In genomic region chr20:60884277-60884676, GRCh38 we compare ENCODE assay signal across 18 cellular contexts.
A peak's percentile ranks its signal among the peaks of the same experiment; 100 is the strongest.
DNase-seq lines count a peak whose midpoint lies in the region; ATAC-seq, FAIRE-seq and TF ChIP-seq lines count a peak whose summit lies in the region.
"Had no signal": no experiment of that assay in that cellular context is flagged by ENCODE, and none has a peak within 500 bp of the region (broad histone marks: within the 10 kb centered on the region; RNA-seq: fewer than 3 reads in every experiment).

No MANE protein-coding gene starts in this region.

- H3K4me2 ChIP-seq in DND-41 (ENCODE audit: insufficient read depth, low read length) (peak overlapping the region; percentile 40; the same call in 1 of the 2 replicates), OCI-LY3 (ENCODE audit: low read length) (peak overlapping the region; percentile 51)

- H3K9me3 ChIP-seq in DND-41 (ENCODE audit: insufficient read depth, low read length, severe bottlenecking), result no peaks in the 10 kb centered on the region
- H3K9me3 ChIP-seq in OCI-LY3 (ENCODE audit: insufficient read depth, low read length), result no peaks in the 10 kb centered on the region
- H3K9me3 ChIP-seq: Caco-2 had no signal

- no peak for DNase-seq in DND-41
- DNase-seq in HTR-8/SVneo (ENCODE audit: insufficient read length, low spot score), result no peak
- no peak for DNase-seq in urothelium cell line (ENCODE audit: low spot score)
- no peak for DNase-seq in DMS53 (lab: John Stamatoyannopoulos, UW)
- no peak for DNase-seq in NK-92 (lab: John Stamatoyannopoulos, UW; ENCODE audit: unreplicated experiment)
- DNase-seq: Caco-2; CD4-positive, CD25-positive, alpha-beta regulatory T cell; CD8-positive, alpha-beta T cell; DMS 273 treated with DMSO at 0.1 percent for 48 hours; DMS79 treated with DMSO at 0.1 percent for 48 hours; GM23248; H7; HCEC 1CT had no signal

- H3K36me3 ChIP-seq in DND-41 (ENCODE audit: insufficient read depth, low read length) (no peaks in the 10 kb centered on the region), OCI-LY3 (replicated peaks; ENCODE audit: low read depth, low read length) (no peaks in the 10 kb centered on the region)

- H3K9ac ChIP-seq in DND-41 (ENCODE audit: low read depth, low read length) (no peak overlapping the region), OCI-LY3 (ENCODE audit: low read length) (no peak overlapping the region)
- H3K9ac ChIP-seq: GM23248 had no signal

- H3K4me1 ChIP-seq in DND-41 (ENCODE audit: insufficient read depth, low read length) (peaks cover 36% of the 10 kb centered on the region), OCI-LY3 (ENCODE audit: low read length) (peaks cover 53% of the 10 kb centered on the region)
- H3K4me1 ChIP-seq: Caco-2 had no signal

- no peak overlapping the region for H2AFZ ChIP-seq in DND-41 (ENCODE audit: low read depth, low read length)
- no peak overlapping the region for H2AFZ ChIP-seq in OCI-LY3 (ENCODE audit: low read depth, low read length)
- H2AFZ ChIP-seq: GM23248 had no signal

- H3K27ac ChIP-seq in DND-41 (ENCODE audit: low read length), result no peak overlapping the region
- peak overlapping the region; percentile 85; the same call in 1 of the 2 replicates for H3K27ac ChIP-seq in OCI-LY3 (ENCODE audit: low read length)
- H3K27ac ChIP-seq: C4-2B, GM23248 had no signal

- ATAC-seq in DND-41 (ENCODE audit: insufficient read depth, low read depth), result no peak
- no peak for ATAC-seq in GM21723 (IDR thresholded peaks at IDR 0.05; ENCODE audit: unreplicated experiment)
- ATAC-seq: CD8-positive, alpha-beta T cell had no signal

- H3K27me3 ChIP-seq in DND-41 (ENCODE audit: insufficient read depth, low read length, poor library complexity), result no peaks in the 10 kb centered on the region
- H3K27me3 ChIP-seq in OCI-LY3 (ENCODE audit: low read depth, low read length), result peaks cover 8% of the 10 kb centered on the region

- TF ChIP-seq CTCF in DND-41 (IDR thresholded peaks at IDR 0.05; ENCODE audit: borderline replicate concordance, extremely low read depth, low read length, poor library complexity, severe bottlenecking), result no peak
- TF ChIP-seq CTCF in OCI-LY3 (IDR thresholded peaks at IDR 0.05; ENCODE audit: low read depth, low read length), result no peak

- H3K4me3 ChIP-seq in DND-41 (ENCODE audit: low read depth in 1 of 2, low read length in 2 of 2) (no peak overlapping the region), OCI-LY3 (ENCODE audit: low read length) (no peak overlapping the region)
- H3K4me3 ChIP-seq: GM23248 had no signal

- H4K20me1 ChIP-seq in DND-41 (ENCODE audit: insufficient read depth, low read length), result no peaks in the 10 kb centered on the region
- no peaks in the 10 kb centered on the region for H4K20me1 ChIP-seq in OCI-LY3 (ENCODE audit: insufficient read depth, low read length)

- H3K79me2 ChIP-seq in DND-41 (ENCODE audit: insufficient read depth, low read length) (no peaks in the 10 kb centered on the region), OCI-LY3 (ENCODE audit: low read length) (no peaks in the 10 kb centered on the region)

- FAIRE-seq in HTR-8/SVneo (lab: Jason Lieb, UNC) (peak; percentile 100), urothelium cell line (lab: Jason Lieb, UNC) (peak; percentile 83)
- FAIRE-seq: G401.6, H1 had no signal
